Comparison of ENCODE assay signal across 1 cellular context in the genomic region with DNA sequence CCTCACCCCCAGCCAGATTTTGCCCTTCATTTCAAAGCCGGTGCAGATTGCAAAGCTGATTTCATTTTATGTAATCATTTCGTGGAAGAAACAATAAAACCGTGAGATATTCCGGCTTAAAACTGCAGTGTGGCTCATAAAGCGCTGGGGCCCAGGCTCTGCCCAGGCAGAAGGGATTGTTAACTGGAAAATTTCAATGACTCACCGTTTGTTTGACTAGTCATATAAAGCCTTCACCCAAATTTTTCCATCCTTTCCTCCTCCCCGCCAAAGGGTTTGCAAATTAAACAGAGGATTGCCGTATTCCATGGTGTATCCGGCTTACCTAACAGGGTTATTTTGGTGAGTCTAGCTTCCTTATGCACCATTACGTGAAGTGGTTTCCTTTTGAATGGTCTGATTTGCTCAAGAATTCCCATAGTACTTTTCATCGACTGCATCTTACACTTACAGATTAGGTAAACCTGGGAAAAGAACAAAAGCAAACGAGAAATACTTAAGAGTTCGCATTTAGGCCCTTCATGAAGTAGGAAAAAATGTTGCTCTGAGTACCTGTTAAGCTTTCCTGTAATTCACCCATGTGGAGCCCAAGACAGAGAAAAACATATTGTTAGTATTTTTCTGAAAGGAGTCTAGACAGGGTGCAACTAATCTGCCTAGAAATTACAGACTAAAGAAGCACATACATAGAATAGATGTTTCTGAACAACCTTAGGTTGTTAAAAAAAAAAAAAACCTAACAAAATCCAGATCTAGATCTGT.
TF ChIP-seq lines count a peak whose summit lies in the region.

No MANE protein-coding gene starts in this region.

TF ChIP-seq in HepG2, 621 proteins besides CTCF, POLR2A, EP300 and RAD21 (continued from another document and continues in another):
- no peak for TF ChIP-seq TIGD3 (CRISPR knock-in tag; IDR thresholded peaks at IDR 0.05; ENCODE audit: borderline replicate concordance)
- TF ChIP-seq, protein P1, sequence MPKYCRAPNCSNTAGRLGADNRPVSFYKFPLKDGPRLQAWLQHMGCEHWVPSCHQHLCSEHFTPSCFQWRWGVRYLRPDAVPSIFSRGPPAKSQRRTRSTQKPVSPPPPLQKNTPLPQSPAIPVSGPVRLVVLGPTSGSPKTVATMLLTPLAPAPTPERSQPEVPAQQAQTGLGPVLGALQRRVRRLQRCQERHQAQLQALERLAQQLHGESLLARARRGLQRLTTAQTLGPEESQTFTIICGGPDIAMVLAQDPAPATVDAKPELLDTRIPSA (CRISPR knock-in tag; IDR thresholded peaks at IDR 0.05; ENCODE audit: borderline replicate concordance) = no peak
- TF ChIP-seq SNAPC2 (CRISPR knock-in tag; IDR thresholded peaks at IDR 0.05) = no peak
- no peak; the same call in 1 of the 2 replicates for TF ChIP-seq ZNF766 (CRISPR knock-in tag; IDR thresholded peaks at IDR 0.05; ENCODE audit: borderline replicate concordance)
- TF ChIP-seq CHCHD3 (CRISPR knock-in tag; IDR thresholded peaks at IDR 0.05) = no peak
- TF ChIP-seq XRCC5 (optimal IDR thresholded peaks at IDR 0.05; ENCODE audit: low read length) = no peak
- no peak for TF ChIP-seq MED8 (CRISPR knock-in tag; IDR thresholded peaks at IDR 0.05; ENCODE audit: insufficient replicate concordance)
- TF ChIP-seq ARID2 (CRISPR knock-in tag; IDR thresholded peaks at IDR 0.05; ENCODE audit: borderline replicate concordance) = no peak
- TF ChIP-seq MTA3 (CRISPR knock-in tag; IDR thresholded peaks at IDR 0.05) = 0 out of 2 replicates have a peak, but pooled peaks have one; percentile 82
- TF ChIP-seq ZNF451 (CRISPR knock-in tag; IDR thresholded peaks at IDR 0.05) = no peak; the same call in 1 of the 2 replicates
- TF ChIP-seq KDM1A (CRISPR knock-in tag; IDR thresholded peaks at IDR 0.05) = no peak
- TF ChIP-seq YEATS4 (CRISPR knock-in tag; IDR thresholded peaks at IDR 0.05; ENCODE audit: borderline replicate concordance) = no peak
- TF ChIP-seq NAIF1 (CRISPR knock-in tag; IDR thresholded peaks at IDR 0.05; ENCODE audit: borderline replicate concordance) = no peak; the same call in 1 of the 2 replicates
- TF ChIP-seq ZNF775 (CRISPR knock-in tag; IDR thresholded peaks at IDR 0.05; ENCODE audit: borderline replicate concordance) = no peak
- peak; percentile 54; the same call in 1 of the 2 replicates for TF ChIP-seq ONECUT2 (CRISPR knock-in tag; IDR thresholded peaks at IDR 0.05)
- TF ChIP-seq MXD1 (CRISPR knock-in tag; IDR thresholded peaks at IDR 0.05) = no peak
- no peak for TF ChIP-seq ZNF160 (CRISPR knock-in tag; IDR thresholded peaks at IDR 0.05)
- no peak for TF ChIP-seq ZBTB7A (CRISPR knock-in tag; IDR thresholded peaks at IDR 0.05)
- no peak for TF ChIP-seq JDP2 (CRISPR knock-in tag; IDR thresholded peaks at IDR 0.05; ENCODE audit: borderline replicate concordance)
- no peak for TF ChIP-seq ZNF230 (CRISPR knock-in tag; IDR thresholded peaks at IDR 0.05)
- TF ChIP-seq CENPT (CRISPR knock-in tag; IDR thresholded peaks at IDR 0.05; ENCODE audit: low read depth) = no peak
- no peak for TF ChIP-seq ZNF710 (CRISPR knock-in tag; IDR thresholded peaks at IDR 0.05; ENCODE audit: borderline replicate concordance)
- TF ChIP-seq PRDM15 (CRISPR knock-in tag; IDR thresholded peaks at IDR 0.05) = no peak
- no peak for TF ChIP-seq ZFP37 (CRISPR knock-in tag; IDR thresholded peaks at IDR 0.05; ENCODE audit: borderline replicate concordance)
- no peak for TF ChIP-seq ZBTB42 (CRISPR knock-in tag; IDR thresholded peaks at IDR 0.05)
- TF ChIP-seq ZNF660 (CRISPR knock-in tag; IDR thresholded peaks at IDR 0.05; ENCODE audit: borderline replicate concordance, low read depth) = no peak
- no peak for TF ChIP-seq ZNF30 (CRISPR knock-in tag; IDR thresholded peaks at IDR 0.05)
- 0 out of 2 replicates have a peak, but pooled peaks have one; percentile 8 for TF ChIP-seq ZNF12 (CRISPR knock-in tag; IDR thresholded peaks at IDR 0.05)
- peak; percentile 72; the same call in 1 of the 2 replicates for TF ChIP-seq ZNF468 (CRISPR knock-in tag; IDR thresholded peaks at IDR 0.05)
- TF ChIP-seq TP53 (CRISPR knock-in tag; conservative IDR thresholded peaks at IDR 0.05) = peak; percentile 24
- TF ChIP-seq CEBPB (IDR thresholded peaks at IDR 0.05; ENCODE audit: borderline replicate concordance, low read depth, low read length) = no peak
- TF ChIP-seq ZNF839 (CRISPR knock-in tag; IDR thresholded peaks at IDR 0.05; ENCODE audit: borderline replicate concordance) = no peak
- TF ChIP-seq NFATC3 (CRISPR knock-in tag; IDR thresholded peaks at IDR 0.05) = no peak
- no peak for TF ChIP-seq MXD3 (CRISPR knock-in tag; IDR thresholded peaks at IDR 0.05)
- no peak for TF ChIP-seq ZNF317 (CRISPR knock-in tag; IDR thresholded peaks at IDR 0.05)
- TF ChIP-seq NPAS2 (CRISPR knock-in tag; IDR thresholded peaks at IDR 0.05; ENCODE audit: borderline replicate concordance) = no peak
- TF ChIP-seq, protein P2, sequence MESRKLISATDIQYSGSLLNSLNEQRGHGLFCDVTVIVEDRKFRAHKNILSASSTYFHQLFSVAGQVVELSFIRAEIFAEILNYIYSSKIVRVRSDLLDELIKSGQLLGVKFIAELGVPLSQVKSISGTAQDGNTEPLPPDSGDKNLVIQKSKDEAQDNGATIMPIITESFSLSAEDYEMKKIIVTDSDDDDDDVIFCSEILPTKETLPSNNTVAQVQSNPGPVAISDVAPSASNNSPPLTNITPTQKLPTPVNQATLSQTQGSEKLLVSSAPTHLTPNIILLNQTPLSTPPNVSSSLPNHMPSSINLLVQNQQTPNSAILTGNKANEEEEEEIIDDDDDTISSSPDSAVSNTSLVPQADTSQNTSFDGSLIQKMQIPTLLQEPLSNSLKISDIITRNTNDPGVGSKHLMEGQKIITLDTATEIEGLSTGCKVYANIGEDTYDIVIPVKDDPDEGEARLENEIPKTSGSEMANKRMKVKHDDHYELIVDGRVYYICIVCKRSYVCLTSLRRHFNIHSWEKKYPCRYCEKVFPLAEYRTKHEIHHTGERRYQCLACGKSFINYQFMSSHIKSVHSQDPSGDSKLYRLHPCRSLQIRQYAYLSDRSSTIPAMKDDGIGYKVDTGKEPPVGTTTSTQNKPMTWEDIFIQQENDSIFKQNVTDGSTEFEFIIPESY (CRISPR knock-in tag; IDR thresholded peaks at IDR 0.05) = no peak
- no peak for TF ChIP-seq HMGA1 (CRISPR knock-in tag; conservative IDR thresholded peaks at IDR 0.05)
- TF ChIP-seq, protein P3, sequence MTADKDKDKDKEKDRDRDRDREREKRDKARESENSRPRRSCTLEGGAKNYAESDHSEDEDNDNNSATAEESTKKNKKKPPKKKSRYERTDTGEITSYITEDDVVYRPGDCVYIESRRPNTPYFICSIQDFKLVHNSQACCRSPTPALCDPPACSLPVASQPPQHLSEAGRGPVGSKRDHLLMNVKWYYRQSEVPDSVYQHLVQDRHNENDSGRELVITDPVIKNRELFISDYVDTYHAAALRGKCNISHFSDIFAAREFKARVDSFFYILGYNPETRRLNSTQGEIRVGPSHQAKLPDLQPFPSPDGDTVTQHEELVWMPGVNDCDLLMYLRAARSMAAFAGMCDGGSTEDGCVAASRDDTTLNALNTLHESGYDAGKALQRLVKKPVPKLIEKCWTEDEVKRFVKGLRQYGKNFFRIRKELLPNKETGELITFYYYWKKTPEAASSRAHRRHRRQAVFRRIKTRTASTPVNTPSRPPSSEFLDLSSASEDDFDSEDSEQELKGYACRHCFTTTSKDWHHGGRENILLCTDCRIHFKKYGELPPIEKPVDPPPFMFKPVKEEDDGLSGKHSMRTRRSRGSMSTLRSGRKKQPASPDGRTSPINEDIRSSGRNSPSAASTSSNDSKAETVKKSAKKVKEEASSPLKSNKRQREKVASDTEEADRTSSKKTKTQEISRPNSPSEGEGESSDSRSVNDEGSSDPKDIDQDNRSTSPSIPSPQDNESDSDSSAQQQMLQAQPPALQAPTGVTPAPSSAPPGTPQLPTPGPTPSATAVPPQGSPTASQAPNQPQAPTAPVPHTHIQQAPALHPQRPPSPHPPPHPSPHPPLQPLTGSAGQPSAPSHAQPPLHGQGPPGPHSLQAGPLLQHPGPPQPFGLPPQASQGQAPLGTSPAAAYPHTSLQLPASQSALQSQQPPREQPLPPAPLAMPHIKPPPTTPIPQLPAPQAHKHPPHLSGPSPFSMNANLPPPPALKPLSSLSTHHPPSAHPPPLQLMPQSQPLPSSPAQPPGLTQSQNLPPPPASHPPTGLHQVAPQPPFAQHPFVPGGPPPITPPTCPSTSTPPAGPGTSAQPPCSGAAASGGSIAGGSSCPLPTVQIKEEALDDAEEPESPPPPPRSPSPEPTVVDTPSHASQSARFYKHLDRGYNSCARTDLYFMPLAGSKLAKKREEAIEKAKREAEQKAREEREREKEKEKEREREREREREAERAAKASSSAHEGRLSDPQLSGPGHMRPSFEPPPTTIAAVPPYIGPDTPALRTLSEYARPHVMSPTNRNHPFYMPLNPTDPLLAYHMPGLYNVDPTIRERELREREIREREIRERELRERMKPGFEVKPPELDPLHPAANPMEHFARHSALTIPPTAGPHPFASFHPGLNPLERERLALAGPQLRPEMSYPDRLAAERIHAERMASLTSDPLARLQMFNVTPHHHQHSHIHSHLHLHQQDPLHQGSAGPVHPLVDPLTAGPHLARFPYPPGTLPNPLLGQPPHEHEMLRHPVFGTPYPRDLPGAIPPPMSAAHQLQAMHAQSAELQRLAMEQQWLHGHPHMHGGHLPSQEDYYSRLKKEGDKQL (CRISPR knock-in tag; IDR thresholded peaks at IDR 0.05; ENCODE audit: low read depth) = no peak
- no peak for TF ChIP-seq ZNF205 (CRISPR knock-in tag; IDR thresholded peaks at IDR 0.05)
- TF ChIP-seq SAFB2 (CRISPR knock-in tag; IDR thresholded peaks at IDR 0.05; ENCODE audit: borderline replicate concordance, low read depth) = no peak
- TF ChIP-seq, protein P4, sequence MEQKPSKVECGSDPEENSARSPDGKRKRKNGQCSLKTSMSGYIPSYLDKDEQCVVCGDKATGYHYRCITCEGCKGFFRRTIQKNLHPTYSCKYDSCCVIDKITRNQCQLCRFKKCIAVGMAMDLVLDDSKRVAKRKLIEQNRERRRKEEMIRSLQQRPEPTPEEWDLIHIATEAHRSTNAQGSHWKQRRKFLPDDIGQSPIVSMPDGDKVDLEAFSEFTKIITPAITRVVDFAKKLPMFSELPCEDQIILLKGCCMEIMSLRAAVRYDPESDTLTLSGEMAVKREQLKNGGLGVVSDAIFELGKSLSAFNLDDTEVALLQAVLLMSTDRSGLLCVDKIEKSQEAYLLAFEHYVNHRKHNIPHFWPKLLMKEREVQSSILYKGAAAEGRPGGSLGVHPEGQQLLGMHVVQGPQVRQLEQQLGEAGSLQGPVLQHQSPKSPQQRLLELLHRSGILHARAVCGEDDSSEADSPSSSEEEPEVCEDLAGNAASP (CRISPR knock-in tag; IDR thresholded peaks at IDR 0.05; ENCODE audit: borderline replicate concordance) = peak; percentile 73
- no peak for TF ChIP-seq ZNF616 (CRISPR knock-in tag; IDR thresholded peaks at IDR 0.05; ENCODE audit: low read depth)
- TF ChIP-seq SIN3A (IDR thresholded peaks at IDR 0.05; ENCODE audit: borderline replicate concordance, low read depth, low read length) = no peak
- no peak for TF ChIP-seq BORCS8-MEF2B (CRISPR knock-in tag; IDR thresholded peaks at IDR 0.05)
